In the genomic region with DNA sequence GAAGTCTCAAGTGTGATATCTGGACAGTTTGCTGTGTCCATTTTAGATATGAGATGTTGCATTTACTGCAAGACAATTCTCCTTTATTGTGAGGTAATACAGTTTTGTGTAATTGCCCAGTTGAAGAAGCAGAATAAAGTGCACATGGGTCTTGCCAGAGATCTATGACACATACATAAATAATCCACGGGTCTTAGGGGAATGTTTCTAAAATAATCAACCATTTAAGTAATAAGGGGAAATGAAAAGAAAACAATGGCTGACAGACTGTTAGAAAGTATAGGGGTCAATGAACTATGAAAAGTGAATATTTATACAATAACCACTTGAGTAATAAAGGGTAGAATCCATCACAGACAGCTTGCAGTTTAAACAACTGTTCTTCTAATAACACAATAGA, we compare ENCODE assay signal across 32 cellular contexts.
DNase-seq lines count a peak whose midpoint lies in the region; ATAC-seq and TF ChIP-seq lines count a peak whose summit lies in the region.
"Had no signal": no experiment of that assay in that cellular context is flagged by ENCODE, and none has a peak within 500 bp of the region (broad histone marks: within the 10 kb centered on the region; RNA-seq: fewer than 3 reads in every experiment).

No MANE protein-coding gene starts in this region.

- H3K4me3 ChIP-seq in IMR-90 (ENCODE audit: insufficient read depth, low read depth, low read length) (no peak overlapping the region), choroid plexus epithelial cell (ENCODE audit: low read depth, low read length) (no peak overlapping the region), gastrocnemius medialis (no peak overlapping the region), spleen (no peak overlapping the region)
- H3K4me3 ChIP-seq: A549, cardiac muscle cell, coronary artery, thyroid gland, vagina had no signal

- CTCF ChIA-PET in IMR-90 (lab: Yijun Ruan, JAX), result no interaction called here

- H2AK9ac ChIP-seq in IMR-90 (replicated peaks; ENCODE audit: low read depth, low read length, poor library complexity), result no peak overlapping the region

- no peak overlapping the region for H4K91ac ChIP-seq in IMR-90 (ENCODE audit: insufficient read depth, low read depth, low read length)

- no CpG with 5 or more reads among the region's 1 CpG for WGBS in IMR-90 (ENCODE audit: extremely low coverage in 2 of 2, insufficient read length in 1 of 2), 2 experiments
- 0 to 5% (median 3%) methylated on average over 1 of the region's 1 CpG for WGBS in spleen, 5 donors

- POLR2A ChIA-PET in IMR-90 (lab: Charles Lee; ENCODE audit: unreplicated experiment), result no interaction called here

- no peak overlapping the region for H3K9ac ChIP-seq in IMR-90 (ENCODE audit: low read depth, low read length)

- no peak overlapping the region for H3K27ac ChIP-seq in IMR-90 (ENCODE audit: insufficient read depth, low read length)
- H3K27ac ChIP-seq in gastrocnemius medialis, result no peak overlapping the region
- H3K27ac ChIP-seq in spleen, result no peak overlapping the region
- H3K27ac ChIP-seq: A549, cardiac muscle cell, coronary artery, HL-60, thyroid gland, vagina, VCaP had no signal

- no peak overlapping the region for H2AK5ac ChIP-seq in IMR-90 (ENCODE audit: low read depth, low read length)

- no peak overlapping the region for H4K8ac ChIP-seq in IMR-90 (ENCODE audit: low read depth in 2 of 2, low read length in 2 of 2)

- BruUV-seq in IMR-90 (replicated peaks; lab: Mats Ljungman, UMichigan), result no TSS peak

- H3K27me3 ChIP-seq in IMR-90 (ENCODE audit: control insufficient read depth, insufficient read depth, low read length), result no peaks in the 10 kb centered on the region
- no peaks in the 10 kb centered on the region for H3K27me3 ChIP-seq in gastrocnemius medialis
- H3K27me3 ChIP-seq in spleen (replicated peaks in 1 of 7), result no peaks in the 10 kb centered on the region
- H3K27me3 ChIP-seq: cardiac muscle cell, thyroid gland, vagina had no signal

- no peak for TF ChIP-seq CTCF in IMR-90 (conservative IDR thresholded peaks at IDR 0.05; ENCODE audit: low read depth, low read length)
- TF ChIP-seq CTCF in choroid plexus epithelial cell (conservative IDR thresholded peaks at IDR 0.05; ENCODE audit: low read depth, low read length), result no peak
- TF ChIP-seq CTCF in gastrocnemius medialis (IDR thresholded peaks at IDR 0.05 in 4 of 5, conservative IDR thresholded peaks at IDR 0.05 in 1 of 5), result no peak
- no peak for TF ChIP-seq CTCF in spleen (IDR thresholded peaks at IDR 0.05 in 8 of 11, conservative IDR thresholded peaks at IDR 0.05 in 3 of 11)

- no peak overlapping the region for H2AFZ ChIP-seq in IMR-90 (replicated peaks; ENCODE audit: low read length, poor library complexity)

- H2BK15ac ChIP-seq in IMR-90 (ENCODE audit: low read depth, low read length), result no peak overlapping the region

- H3K4me1 ChIP-seq in IMR-90 (ENCODE audit: control insufficient read depth, insufficient read depth, low read length) (no peaks in the 10 kb centered on the region), gastrocnemius medialis (no peaks in the 10 kb centered on the region), spleen (no peaks in the 10 kb centered on the region)
- H3K4me1 ChIP-seq: A549, thyroid gland, vagina had no signal

- dilution Hi-C loops in IMR-90 (cut with HindIII; ENCODE audit: low sequenced_read_pairs, unreplicated experiment), result no loop called here

- no peak overlapping the region for H2BK20ac ChIP-seq in IMR-90 (ENCODE audit: low read depth, low read length)

- ATAC-seq in IMR-90 (ENCODE audit: low read depth) (peak; percentile 57), gastrocnemius medialis (no peak)
- ATAC-seq: A549; activated CD4-positive, alpha-beta T cell treated with anti-CD3 and anti-CD28 coated beads for 36 hours; activated CD8-positive, alpha-beta T cell treated with anti-CD3 and anti-CD28 coated beads for 36 hours; HepG2 had no signal

- H3K56ac ChIP-seq in IMR-90 (ENCODE audit: extremely low read depth, insufficient read depth, low read length), result no peak overlapping the region

- H3K14ac ChIP-seq in IMR-90 (replicated peaks; ENCODE audit: low read depth, low read length), result no peak overlapping the region

- no peak overlapping the region for H2BK5ac ChIP-seq in IMR-90 (ENCODE audit: low read depth, low read length, poor library complexity, severe bottlenecking)

- no peaks in the 10 kb centered on the region for H3K9me1 ChIP-seq in IMR-90 (ENCODE audit: insufficient read depth, low read length)

- H3K36me3 ChIP-seq in IMR-90 (ENCODE audit: control insufficient read depth, insufficient read depth, low read length), result no peaks in the 10 kb centered on the region
- H3K36me3 ChIP-seq in gastrocnemius medialis, result no peaks in the 10 kb centered on the region
- H3K36me3 ChIP-seq in spleen, result no peaks in the 10 kb centered on the region
- H3K36me3 ChIP-seq: cardiac muscle cell, thyroid gland, vagina had no signal

- DNase-seq in AG08396 (ENCODE audit: low spot score) (peak; percentile 1), IMR-90 (peak; percentile 17), choroid plexus epithelial cell (ENCODE audit: low read depth) (peak; percentile 53), iris pigment epithelial cell (ENCODE audit: low read depth) (peak; percentile 61), dedifferentiated amniotic fluid mesenchymal stem cell (ENCODE audit: extremely low spot score) (no peak), gastrocnemius medialis (no peak), spleen (no peak), anterior cingulate cortex (lab: John Stamatoyannopoulos, UW) (no peak)
- DNase-seq: activated CD4-positive, alpha-beta T cell treated with anti-CD3 and anti-CD28 coated beads for 36 hours; activated CD8-positive, alpha-beta memory T cell treated with anti-CD3 and anti-CD28 coated beads, Interleukin-2, amount 50 U/mL, for 48 hours; activated CD8-positive, alpha-beta T cell treated with anti-CD3 and anti-CD28 coated beads for 36 hours; activated naive CD4-positive, alpha-beta T cell treated with anti-CD3 and anti-CD28 coated beads, Interleukin-2, amount 50 U/mL, for 16 hours; amygdala; DMS53; HCEC 1CT; Kasumi-1; midbrain; naive B cell; NCI-H2107; NCI-H345; NCI-H774; nucleus accumbens; stimulated activated CD4-positive, alpha-beta T cell treated with anti-CD3 and anti-CD28 coated beads, Interleukin-4, amount 100 ng/mL, for 24 hours; T-helper 9 cell; thyroid gland had no signal

- no peak overlapping the region for H3K23ac ChIP-seq in IMR-90 (ENCODE audit: low read depth, low read length)

- H3K9me3 ChIP-seq in IMR-90 (ENCODE audit: control insufficient read depth, insufficient read depth, low read length) (no peaks in the 10 kb centered on the region), gastrocnemius medialis (no peaks in the 10 kb centered on the region), spleen (peaks cover 0 to 13% (median 0%) of the 10 kb centered on the region in 8 donors)
- H3K9me3 ChIP-seq: A549, thyroid gland, vagina had no signal

- H3K79me1 ChIP-seq in IMR-90 (ENCODE audit: low read depth in 1 of 2, low read length in 2 of 2), result no peaks in the 10 kb centered on the region

- intact Hi-C loops in IMR-90 (cut with micrococcal nuclease) (no loop called here), gastrocnemius medialis (cut with DNase I; ENCODE audit: low total_unique reads) (no loop called here), spleen (cut with DNase I; ENCODE audit: low total_unique reads) (no loop called here)

- TF ChIP-seq RAD21 in IMR-90 (IDR thresholded peaks at IDR 0.05; ENCODE audit: low read length), result no peak

- no peak overlapping the region for H3K4ac ChIP-seq in IMR-90 (ENCODE audit: low read depth, low read length)

- no peak overlapping the region for H2BK120ac ChIP-seq in IMR-90 (ENCODE audit: low read depth, low read length)

- H3K4me2 ChIP-seq in IMR-90 (ENCODE audit: low read depth, low read length), result no peak overlapping the region
- H3K4me2 ChIP-seq: A549 had no signal

- no peak for TF ChIP-seq POLR2A in IMR-90 (IDR thresholded peaks at IDR 0.05; ENCODE audit: low read depth, low read length)
- TF ChIP-seq POLR2A in gastrocnemius medialis (IDR thresholded peaks at IDR 0.05), result no peak
- TF ChIP-seq POLR2A in spleen (IDR thresholded peaks at IDR 0.05), result no peak

- H4K5ac ChIP-seq in IMR-90 (ENCODE audit: low read depth, low read length), result no peak overlapping the region

- in situ Hi-C loops in IMR-90 (cut with MboI; ENCODE audit: low sequenced_read_pairs) (no loop called here), gastrocnemius medialis (cut with MboI; ENCODE audit: low sequenced_read_pairs in 4 of 4) (no loop called here)

- no peak overlapping the region for H3K18ac ChIP-seq in IMR-90 (ENCODE audit: low read depth, low read length)

- no peaks in the 10 kb centered on the region for H4K20me1 ChIP-seq in IMR-90 (ENCODE audit: insufficient read depth, low read length)

TF ChIP-seq in IMR-90, 13 proteins besides CTCF, POLR2A, EP300 and RAD21:
- no peak for TF ChIP-seq CHD1 (IDR thresholded peaks at IDR 0.05; ENCODE audit: low read depth, low read length)
- TF ChIP-seq RFX5 (IDR thresholded peaks at IDR 0.05; ENCODE audit: low read depth, low read length), result no peak
- no peak for TF ChIP-seq SMC3 (IDR thresholded peaks at IDR 0.05; ENCODE audit: low read depth, low read length)
- TF ChIP-seq, protein P1, sequence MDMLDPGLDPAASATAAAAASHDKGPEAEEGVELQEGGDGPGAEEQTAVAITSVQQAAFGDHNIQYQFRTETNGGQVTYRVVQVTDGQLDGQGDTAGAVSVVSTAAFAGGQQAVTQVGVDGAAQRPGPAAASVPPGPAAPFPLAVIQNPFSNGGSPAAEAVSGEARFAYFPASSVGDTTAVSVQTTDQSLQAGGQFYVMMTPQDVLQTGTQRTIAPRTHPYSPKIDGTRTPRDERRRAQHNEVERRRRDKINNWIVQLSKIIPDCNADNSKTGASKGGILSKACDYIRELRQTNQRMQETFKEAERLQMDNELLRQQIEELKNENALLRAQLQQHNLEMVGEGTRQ (IDR thresholded peaks at IDR 0.05; ENCODE audit: low read depth, low read length), result no peak
- TF ChIP-seq RCOR1 (IDR thresholded peaks at IDR 0.05; ENCODE audit: insufficient replicate concordance, low read length), result no peak

Comparison
In these comparisons a context has a peak if more than half of its experiments do, and no peak if none do; other contexts are left out.
1. DNase-seq: peak in AG08396 (single experiment), IMR-90 (single experiment), choroid plexus epithelial cell (single experiment) and iris pigment epithelial cell (single experiment); none in dedifferentiated amniotic fluid mesenchymal stem cell (single experiment), gastrocnemius medialis (0 of 2), spleen (single experiment) and anterior cingulate cortex (0 of 58).